In the genomic region with DNA sequence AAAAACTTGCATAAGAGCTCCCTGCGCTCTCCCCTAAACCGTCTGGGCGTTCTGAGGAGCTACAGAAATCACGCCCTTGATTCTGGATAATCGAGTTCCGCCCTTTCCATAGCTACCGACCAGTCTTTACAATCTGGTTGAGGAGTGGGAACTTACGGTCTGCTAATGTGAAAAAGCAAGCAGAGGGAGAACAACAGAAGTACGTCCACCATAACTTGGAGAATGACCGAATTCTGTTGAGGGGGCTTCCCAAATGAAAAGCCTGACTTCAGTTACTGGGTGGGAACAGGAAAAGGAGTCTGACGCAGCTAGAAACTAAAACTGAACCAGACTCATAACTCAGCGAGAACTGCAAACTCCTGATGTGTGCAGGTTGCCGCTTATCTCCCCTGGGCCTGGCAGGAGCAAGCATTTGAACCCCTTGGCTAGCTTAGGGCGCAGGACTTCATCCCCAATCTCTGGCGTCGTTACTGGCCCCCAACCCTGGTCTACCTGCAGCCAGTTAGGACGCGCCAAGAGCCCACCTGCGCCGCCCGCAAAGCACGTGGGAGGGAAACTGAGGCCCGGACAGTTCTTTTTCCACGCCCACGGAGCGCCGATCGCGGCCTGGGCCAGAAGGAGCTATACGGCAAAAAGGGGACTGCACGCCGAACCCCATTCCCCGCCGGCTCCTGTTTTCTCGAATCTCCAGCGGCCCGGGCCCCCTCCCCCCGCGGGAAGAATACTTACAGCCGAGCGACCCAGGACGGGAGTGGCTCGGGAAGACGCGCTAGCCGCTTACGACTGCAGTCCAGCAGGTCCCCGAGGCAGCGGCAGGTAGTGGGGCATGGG, we compare ENCODE assay signal across 8 cellular contexts. TPM values are rescaled to one million over a fixed set of nuclear protein-coding genes. Genes with fewer than 3 reads are reported as not detected.
DNase-seq lines count a peak whose midpoint lies in the region; ATAC-seq and TF ChIP-seq lines count a peak whose summit lies in the region.

No MANE protein-coding gene starts in this region.

- intact Hi-C loops in breast epithelium (cut with DNase I; ENCODE audit: low total_unique reads), result no loop called here

- peak overlapping the region; percentile 53 for H3K27ac ChIP-seq in ACC112 (ENCODE audit: low read depth, low read length)
- H3K27ac ChIP-seq in MM.1S (ENCODE audit: low read length), result peak overlapping the region; percentile 79; the same call in 1 of the 2 replicates
- peak overlapping the region; percentile 96 to 98 for H3K27ac ChIP-seq in breast epithelium
- peak overlapping the region; percentile 86 for H3K27ac ChIP-seq in substantia nigra (ENCODE audit: low read depth, low read length, poor library complexity, severe bottlenecking)

- peaks cover 18% of the 10 kb centered on the region; the same call in 1 of the 2 replicates for H3F3A ChIP-seq in MM.1S (ENCODE audit: insufficient read depth, low read length)

- no peak for TF ChIP-seq CTCF in MM.1S (IDR thresholded peaks at IDR 0.05; ENCODE audit: low read length)
- TF ChIP-seq CTCF in breast epithelium (IDR thresholded peaks at IDR 0.05), result no peak
- TF ChIP-seq CTCF in kidney epithelial cell (IDR thresholded peaks at IDR 0.05; ENCODE audit: insufficient read depth, low read length, poor library complexity, severe bottlenecking), result no peak

- peak overlapping the region; percentile 91 for H3K4me2 ChIP-seq in MM.1S (ENCODE audit: low read depth, low read length)

- TF ChIP-seq POLR2A in breast epithelium (IDR thresholded peaks at IDR 0.05), result no peak

- H3K4me3 ChIP-seq in ACC112 (ENCODE audit: low read depth, low read length), result peak overlapping the region; percentile 88
- peak overlapping the region; percentile 89 for H3K4me3 ChIP-seq in MM.1S (ENCODE audit: low read length)
- peak overlapping the region; percentile 88 to 92 (median 92) for H3K4me3 ChIP-seq in breast epithelium
- peak overlapping the region; percentile 61 for H3K4me3 ChIP-seq in kidney epithelial cell (ENCODE audit: low read depth, low read length)

- H3K9me2 ChIP-seq in MM.1S (replicated peaks; ENCODE audit: insufficient read depth, low read length), result no peaks in the 10 kb centered on the region

- H3K9me3 ChIP-seq in MM.1S (replicated peaks; ENCODE audit: insufficient read depth, low read length) (no peaks in the 10 kb centered on the region), breast epithelium (no peaks in the 10 kb centered on the region)

- H3K79me2 ChIP-seq in ACC112 (ENCODE audit: control insufficient read depth, insufficient read depth, low read length, unreplicated experiment) (peaks cover 54% of the 10 kb centered on the region), MM.1S (ENCODE audit: low read length) (peaks cover 49% of the 10 kb centered on the region)

- H3K27me3 ChIP-seq in ACC112 (ENCODE audit: insufficient read depth, low read length) (no peaks in the 10 kb centered on the region), MM.1S (replicated peaks; ENCODE audit: insufficient read depth, low read length) (no peaks in the 10 kb centered on the region), breast epithelium (no peaks in the 10 kb centered on the region), kidney epithelial cell (ENCODE audit: control insufficient read depth, insufficient read depth, low read length) (no peaks in the 10 kb centered on the region)

- peak; percentile 45 for DNase-seq in MM.1S
- peak; percentile 30 to 53 for DNase-seq in breast epithelium (ENCODE audit: low spot score in 2 of 2)
- no peak for DNase-seq in kidney epithelial cell (ENCODE audit: low read depth)
- DNase-seq in substantia nigra (lab: John Stamatoyannopoulos, UW), result peak in 17 of 49 donors; percentile 24 to 65 (median 42)
- DNase-seq in HuH-7 (ENCODE audit: low spot score), result no peak
- DNase-seq in AML-193 (lab: John Stamatoyannopoulos, UW), result no peak

- no peaks in the 10 kb centered on the region for H4K20me1 ChIP-seq in MM.1S (ENCODE audit: insufficient read depth, low read length)

- H3K36me3 ChIP-seq in ACC112 (ENCODE audit: insufficient read depth, low read length), result no peaks in the 10 kb centered on the region
- H3K36me3 ChIP-seq in MM.1S (replicated peaks; ENCODE audit: insufficient read depth, low read length), result no peaks in the 10 kb centered on the region
- H3K36me3 ChIP-seq in breast epithelium, result no peaks in the 10 kb centered on the region
- no peaks in the 10 kb centered on the region for H3K36me3 ChIP-seq in kidney epithelial cell (ENCODE audit: control insufficient read depth, insufficient read depth, low read length)

- peaks cover 41% of the 10 kb centered on the region for H3K4me1 ChIP-seq in ACC112 (ENCODE audit: control insufficient read depth, insufficient read depth, low read length, unreplicated experiment)
- H3K4me1 ChIP-seq in MM.1S (ENCODE audit: low read length), result no peaks in the 10 kb centered on the region; the same call in 1 of the 2 replicates
- H3K4me1 ChIP-seq in breast epithelium, result no peaks in the 10 kb centered on the region

- peak overlapping the region; percentile 88 for H2AFZ ChIP-seq in ACC112 (ENCODE audit: low read length, unreplicated experiment)
- peak overlapping the region; percentile 98 for H2AFZ ChIP-seq in MM.1S (ENCODE audit: low read length)

- ATAC-seq in GM19023 (IDR thresholded peaks at IDR 0.05; ENCODE audit: unreplicated experiment), result peak; percentile 34

- H3K9ac ChIP-seq in MM.1S (ENCODE audit: low read length), result peak overlapping the region; percentile 78

RNA-seq across cellular contexts. Expression of a gene that starts 0.8 kb away (rescaled TPM):
- total RNA-seq in breast epithelium, result 100 to 1,000 TPM; 116 to 139 (median 125) TPM
- total RNA-seq in kidney epithelial cell, result 57.9 and 72.2 TPM in 2 replicates

Comparison
In these comparisons a context has a peak if more than half of its experiments do, and no peak if none do; other contexts are left out.
1. DNase-seq: peak in MM.1S (single experiment) and breast epithelium (2 of 2); none in kidney epithelial cell (single experiment), HuH-7 (single experiment) and AML-193 (0 of 2).
2. Peak in every context shown above with its lines, with median percentiles within 50 percentile points of each other: H3K27ac ChIP-seq and H3K4me3 ChIP-seq.